ENCODE assay signal across 1 cellular context in genomic region chr5:160363661-160364060, GRCh38.
TF ChIP-seq lines count a peak whose summit lies in the region.

No MANE protein-coding gene starts in this region.

TF ChIP-seq in HepG2, 621 proteins besides CTCF, POLR2A, EP300 and RAD21:
- TF ChIP-seq ZNF558 (CRISPR knock-in tag; IDR thresholded peaks at IDR 0.05; ENCODE audit: borderline replicate concordance): no peak
- no peak for TF ChIP-seq PAX8 (CRISPR knock-in tag; IDR thresholded peaks at IDR 0.05; ENCODE audit: borderline replicate concordance)
- peak; percentile 47; the same call in 1 of the 2 replicates for TF ChIP-seq MNT (IDR thresholded peaks at IDR 0.05)
